Comparison of ENCODE assay signal across 1 cellular context in the genomic region with DNA sequence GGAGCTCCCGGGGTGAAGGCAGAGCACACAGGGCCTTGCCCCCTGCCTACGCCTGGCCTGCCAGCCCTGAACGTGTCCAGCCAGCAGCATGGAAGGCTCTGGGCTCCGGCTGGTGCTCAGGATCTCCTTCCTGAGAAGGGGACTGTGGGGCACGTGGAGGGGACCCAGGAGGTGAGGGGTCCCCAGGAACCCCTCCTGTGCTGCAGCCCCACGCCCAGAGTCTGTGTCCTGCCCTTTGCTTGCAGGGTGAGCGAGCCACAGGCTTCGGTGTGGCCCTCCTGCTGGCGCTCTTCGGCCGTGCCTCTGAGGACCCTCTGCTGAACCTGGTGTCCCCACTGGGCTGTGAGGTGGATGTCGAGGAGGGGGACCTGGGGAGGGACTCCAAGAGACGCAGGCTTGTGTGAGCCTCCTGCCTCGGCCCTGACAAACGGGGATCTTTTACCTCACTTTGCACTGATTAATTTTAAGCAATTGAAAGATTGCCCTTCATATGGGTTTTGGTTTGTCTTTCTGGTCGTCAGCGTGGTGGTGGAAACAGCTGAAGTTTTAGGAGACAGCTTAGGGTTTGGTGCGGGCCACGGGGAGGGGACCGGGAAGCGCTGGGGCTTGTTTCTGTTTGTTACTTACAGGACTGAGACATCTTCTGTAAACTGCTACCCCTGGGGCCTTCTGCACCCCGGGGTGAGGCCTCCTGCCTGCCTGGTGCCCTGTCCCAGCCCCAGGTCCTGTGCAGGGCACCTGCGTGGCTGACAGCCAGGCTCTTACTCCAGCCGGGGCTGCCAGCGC.
TF ChIP-seq lines count a peak whose summit lies in the region.

No MANE protein-coding gene starts in this region.

TF ChIP-seq in GM23338, 12 proteins besides CTCF, POLR2A, EP300 and RAD21 (continued from another document):
- TF ChIP-seq, protein P1, sequence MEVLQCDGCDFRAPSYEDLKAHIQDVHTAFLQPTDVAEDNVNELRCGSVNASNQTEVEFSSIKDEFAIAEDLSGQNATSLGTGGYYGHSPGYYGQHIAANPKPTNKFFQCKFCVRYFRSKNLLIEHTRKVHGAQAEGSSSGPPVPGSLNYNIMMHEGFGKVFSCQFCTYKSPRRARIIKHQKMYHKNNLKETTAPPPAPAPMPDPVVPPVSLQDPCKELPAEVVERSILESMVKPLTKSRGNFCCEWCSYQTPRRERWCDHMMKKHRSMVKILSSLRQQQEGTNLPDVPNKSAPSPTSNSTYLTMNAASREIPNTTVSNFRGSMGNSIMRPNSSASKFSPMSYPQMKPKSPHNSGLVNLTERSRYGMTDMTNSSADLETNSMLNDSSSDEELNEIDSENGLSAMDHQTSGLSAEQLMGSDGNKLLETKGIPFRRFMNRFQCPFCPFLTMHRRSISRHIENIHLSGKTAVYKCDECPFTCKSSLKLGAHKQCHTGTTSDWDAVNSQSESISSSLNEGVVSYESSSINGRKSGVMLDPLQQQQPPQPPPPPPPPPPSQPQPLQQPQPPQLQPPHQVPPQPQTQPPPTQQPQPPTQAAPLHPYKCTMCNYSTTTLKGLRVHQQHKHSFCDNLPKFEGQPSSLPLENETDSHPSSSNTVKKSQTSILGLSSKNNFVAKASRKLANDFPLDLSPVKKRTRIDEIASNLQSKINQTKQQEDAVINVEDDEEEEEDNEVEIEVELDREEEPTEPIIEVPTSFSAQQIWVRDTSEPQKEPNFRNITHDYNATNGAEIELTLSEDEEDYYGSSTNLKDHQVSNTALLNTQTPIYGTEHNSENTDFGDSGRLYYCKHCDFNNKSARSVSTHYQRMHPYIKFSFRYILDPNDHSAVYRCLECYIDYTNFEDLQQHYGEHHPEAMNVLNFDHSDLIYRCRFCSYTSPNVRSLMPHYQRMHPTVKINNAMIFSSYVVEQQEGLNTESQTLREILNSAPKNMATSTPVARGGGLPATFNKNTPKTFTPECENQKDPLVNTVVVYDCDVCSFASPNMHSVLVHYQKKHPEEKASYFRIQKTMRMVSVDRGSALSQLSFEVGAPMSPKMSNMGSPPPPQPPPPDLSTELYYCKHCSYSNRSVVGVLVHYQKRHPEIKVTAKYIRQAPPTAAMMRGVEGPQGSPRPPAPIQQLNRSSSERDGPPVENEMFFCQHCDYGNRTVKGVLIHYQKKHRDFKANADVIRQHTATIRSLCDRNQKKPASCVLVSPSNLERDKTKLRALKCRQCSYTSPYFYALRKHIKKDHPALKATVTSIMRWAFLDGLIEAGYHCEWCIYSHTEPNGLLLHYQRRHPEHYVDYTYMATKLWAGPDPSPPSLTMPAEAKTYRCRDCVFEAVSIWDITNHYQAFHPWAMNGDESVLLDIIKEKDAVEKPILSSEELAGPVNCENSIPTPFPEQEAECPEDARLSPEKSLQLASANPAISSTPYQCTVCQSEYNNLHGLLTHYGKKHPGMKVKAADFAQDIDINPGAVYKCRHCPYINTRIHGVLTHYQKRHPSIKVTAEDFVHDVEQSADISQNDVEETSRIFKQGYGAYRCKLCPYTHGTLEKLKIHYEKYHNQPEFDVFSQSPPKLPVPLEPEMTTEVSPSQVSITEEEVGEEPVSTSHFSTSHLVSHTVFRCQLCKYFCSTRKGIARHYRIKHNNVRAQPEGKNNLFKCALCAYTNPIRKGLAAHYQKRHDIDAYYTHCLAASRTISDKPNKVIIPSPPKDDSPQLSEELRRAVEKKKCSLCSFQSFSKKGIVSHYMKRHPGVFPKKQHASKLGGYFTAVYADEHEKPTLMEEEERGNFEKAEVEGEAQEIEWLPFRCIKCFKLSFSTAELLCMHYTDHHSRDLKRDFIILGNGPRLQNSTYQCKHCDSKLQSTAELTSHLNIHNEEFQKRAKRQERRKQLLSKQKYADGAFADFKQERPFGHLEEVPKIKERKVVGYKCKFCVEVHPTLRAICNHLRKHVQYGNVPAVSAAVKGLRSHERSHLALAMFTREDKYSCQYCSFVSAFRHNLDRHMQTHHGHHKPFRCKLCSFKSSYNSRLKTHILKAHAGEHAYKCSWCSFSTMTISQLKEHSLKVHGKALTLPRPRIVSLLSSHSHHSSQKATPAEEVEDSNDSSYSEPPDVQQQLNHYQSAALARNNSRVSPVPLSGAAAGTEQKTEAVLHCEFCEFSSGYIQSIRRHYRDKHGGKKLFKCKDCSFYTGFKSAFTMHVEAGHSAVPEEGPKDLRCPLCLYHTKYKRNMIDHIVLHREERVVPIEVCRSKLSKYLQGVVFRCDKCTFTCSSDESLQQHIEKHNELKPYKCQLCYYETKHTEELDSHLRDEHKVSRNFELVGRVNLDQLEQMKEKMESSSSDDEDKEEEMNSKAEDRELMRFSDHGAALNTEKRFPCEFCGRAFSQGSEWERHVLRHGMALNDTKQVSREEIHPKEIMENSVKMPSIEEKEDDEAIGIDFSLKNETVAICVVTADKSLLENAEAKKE (CRISPR knock-in tag; IDR thresholded peaks at IDR 0.05), result no peak
- TF ChIP-seq, protein P2, sequence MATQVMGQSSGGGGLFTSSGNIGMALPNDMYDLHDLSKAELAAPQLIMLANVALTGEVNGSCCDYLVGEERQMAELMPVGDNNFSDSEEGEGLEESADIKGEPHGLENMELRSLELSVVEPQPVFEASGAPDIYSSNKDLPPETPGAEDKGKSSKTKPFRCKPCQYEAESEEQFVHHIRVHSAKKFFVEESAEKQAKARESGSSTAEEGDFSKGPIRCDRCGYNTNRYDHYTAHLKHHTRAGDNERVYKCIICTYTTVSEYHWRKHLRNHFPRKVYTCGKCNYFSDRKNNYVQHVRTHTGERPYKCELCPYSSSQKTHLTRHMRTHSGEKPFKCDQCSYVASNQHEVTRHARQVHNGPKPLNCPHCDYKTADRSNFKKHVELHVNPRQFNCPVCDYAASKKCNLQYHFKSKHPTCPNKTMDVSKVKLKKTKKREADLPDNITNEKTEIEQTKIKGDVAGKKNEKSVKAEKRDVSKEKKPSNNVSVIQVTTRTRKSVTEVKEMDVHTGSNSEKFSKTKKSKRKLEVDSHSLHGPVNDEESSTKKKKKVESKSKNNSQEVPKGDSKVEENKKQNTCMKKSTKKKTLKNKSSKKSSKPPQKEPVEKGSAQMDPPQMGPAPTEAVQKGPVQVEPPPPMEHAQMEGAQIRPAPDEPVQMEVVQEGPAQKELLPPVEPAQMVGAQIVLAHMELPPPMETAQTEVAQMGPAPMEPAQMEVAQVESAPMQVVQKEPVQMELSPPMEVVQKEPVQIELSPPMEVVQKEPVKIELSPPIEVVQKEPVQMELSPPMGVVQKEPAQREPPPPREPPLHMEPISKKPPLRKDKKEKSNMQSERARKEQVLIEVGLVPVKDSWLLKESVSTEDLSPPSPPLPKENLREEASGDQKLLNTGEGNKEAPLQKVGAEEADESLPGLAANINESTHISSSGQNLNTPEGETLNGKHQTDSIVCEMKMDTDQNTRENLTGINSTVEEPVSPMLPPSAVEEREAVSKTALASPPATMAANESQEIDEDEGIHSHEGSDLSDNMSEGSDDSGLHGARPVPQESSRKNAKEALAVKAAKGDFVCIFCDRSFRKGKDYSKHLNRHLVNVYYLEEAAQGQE (IDR thresholded peaks at IDR 0.05; ENCODE audit: unreplicated experiment), result no peak
- TF ChIP-seq, protein P3, sequence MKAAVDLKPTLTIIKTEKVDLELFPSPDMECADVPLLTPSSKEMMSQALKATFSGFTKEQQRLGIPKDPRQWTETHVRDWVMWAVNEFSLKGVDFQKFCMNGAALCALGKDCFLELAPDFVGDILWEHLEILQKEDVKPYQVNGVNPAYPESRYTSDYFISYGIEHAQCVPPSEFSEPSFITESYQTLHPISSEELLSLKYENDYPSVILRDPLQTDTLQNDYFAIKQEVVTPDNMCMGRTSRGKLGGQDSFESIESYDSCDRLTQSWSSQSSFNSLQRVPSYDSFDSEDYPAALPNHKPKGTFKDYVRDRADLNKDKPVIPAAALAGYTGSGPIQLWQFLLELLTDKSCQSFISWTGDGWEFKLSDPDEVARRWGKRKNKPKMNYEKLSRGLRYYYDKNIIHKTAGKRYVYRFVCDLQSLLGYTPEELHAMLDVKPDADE (IDR thresholded peaks at IDR 0.05), result no peak
- TF ChIP-seq STAT1 (IDR thresholded peaks at IDR 0.05; ENCODE audit: unreplicated experiment), result no peak
TF ChIP-seq in GM23338: peak in this region for 0.
